Comparison of ENCODE assay signal across 14 cellular contexts in the genomic region with DNA sequence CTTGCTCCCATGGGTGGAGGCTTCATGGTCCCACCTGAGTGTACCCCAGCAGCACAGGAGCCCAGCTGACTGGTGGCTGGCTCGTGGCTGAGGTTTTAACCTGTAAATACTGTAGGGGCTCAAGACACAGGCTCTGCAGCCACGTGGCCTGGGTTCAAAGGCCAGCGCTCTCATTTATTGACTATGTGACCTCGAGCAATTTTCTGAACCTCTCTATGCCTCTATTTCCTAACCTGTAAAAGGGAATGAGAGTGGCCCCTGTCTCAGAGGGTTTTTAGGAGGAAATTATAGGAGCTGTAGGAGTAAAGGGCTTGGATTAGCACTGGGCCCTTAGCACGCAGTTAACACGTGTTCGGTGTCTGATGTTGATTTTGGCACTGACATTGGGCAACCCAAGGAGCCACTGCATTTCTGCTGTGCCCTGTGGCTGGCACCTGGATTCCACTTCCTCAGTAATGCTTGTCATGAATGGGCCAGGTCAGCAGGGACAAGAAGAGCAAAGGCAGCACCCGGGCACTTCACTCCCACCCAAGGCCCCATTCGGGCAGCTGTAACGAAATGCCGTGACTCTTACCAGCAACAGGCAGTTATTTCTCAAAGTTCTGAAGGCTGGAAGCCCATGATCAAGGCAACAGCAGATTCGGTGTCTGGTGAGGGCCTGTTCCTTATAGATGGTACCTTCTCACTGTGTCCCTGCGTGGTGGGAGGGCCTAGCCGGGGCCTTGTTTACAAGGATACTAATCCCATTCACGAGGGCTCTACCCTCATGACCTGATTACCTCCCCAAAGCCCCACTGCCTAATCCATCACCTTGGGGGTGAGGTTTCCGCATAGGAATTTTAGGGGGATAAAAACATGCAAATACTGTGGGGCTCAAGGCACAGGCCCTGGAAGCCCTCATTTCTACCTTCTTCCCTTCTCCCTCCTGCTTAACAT. TPM values are rescaled to one million over a fixed set of nuclear protein-coding genes. Genes with fewer than 3 reads are reported as not detected.
DNase-seq lines count a peak whose midpoint lies in the region; ATAC-seq and TF ChIP-seq lines count a peak whose summit lies in the region.
"Had no signal": no experiment of that assay in that cellular context is flagged by ENCODE, and none has a peak within 500 bp of the region (broad histone marks: within the 10 kb centered on the region; RNA-seq: fewer than 3 reads in every experiment).

No MANE protein-coding gene starts in this region.

- H3K9me3 ChIP-seq in HEK293 (ENCODE audit: control insufficient read depth, insufficient read depth, low read depth, low read length) (no peaks in the 10 kb centered on the region), adipocyte (ENCODE audit: control insufficient read depth, low read length) (no peaks in the 10 kb centered on the region)

- H3K4me3 ChIP-seq in HEK293 (ENCODE audit: low read depth, low read length) = no peak overlapping the region
- no peak overlapping the region for H3K4me3 ChIP-seq in adipocyte (ENCODE audit: low read length)
- H3K4me3 ChIP-seq: smooth muscle cell had no signal

- no peak for DNase-seq in adipocyte (ENCODE audit: low read depth)
- peak; percentile 55 for DNase-seq in kidney tubule cell (ENCODE audit: low spot score)
- DNase-seq in sciatic nerve (ENCODE audit: low spot score) = no peak
- no peak for DNase-seq in activated CD4-positive, alpha-beta memory T cell treated with anti-CD3 and anti-CD28 coated beads, Interleukin-2, amount 10 ng/mL, durations not matched to agents 7 days and 5 days
- no peak for DNase-seq in activated T-helper 1 cell treated with anti-CD3 and anti-CD28 coated beads, Interleukin-12 subunit alpha, Interleukin-12 subunit beta, Interleukin-2, Interleukin-4 antibody, amounts not matched to agents 30 ng/mL and 10 ng/mL and 1 ng/mL, durations not matched to agents 14 hours and 24 hours and 36 hours (ENCODE audit: low spot score)
- DNase-seq: activated CD4-positive, CD25-positive, alpha-beta regulatory T cell treated with anti-CD3 and anti-CD28 coated beads, Interleukin-2, amount 50 U/mL, for 72 hours; activated naive CD4-positive, alpha-beta T cell treated with anti-CD3 and anti-CD28 coated beads, Interleukin-2, amount 50 U/mL, for 16 hours; islet precursor cell; NCI-H187 treated with DMSO at 0.1 percent for 48 hours had no signal

- H3K27ac ChIP-seq in HEK293 (ENCODE audit: extremely low read depth, low read depth, low read length) = no peak overlapping the region; the same call in 1 of the 2 replicates

- H3K4me1 ChIP-seq in HEK293 (ENCODE audit: control insufficient read depth, insufficient read depth, low read length) (no peaks in the 10 kb centered on the region; the same call in 1 of the 2 replicates), adipocyte (ENCODE audit: control insufficient read depth, insufficient read depth, low read length) (peaks cover 95% of the 10 kb centered on the region)

- no peak overlapping the region for H3K4me3 Mint-ChIP-seq in activated T-helper 17 cell treated with anti-CD3 and anti-CD28 coated beads, Interleukin-2, amount 50 U/mL, for 72 hours
- H3K4me3 Mint-ChIP-seq in activated CD4-positive, alpha-beta memory T cell treated with anti-CD3 and anti-CD28 coated beads, Interleukin-2, amount 10 ng/mL, durations not matched to agents 7 days and 5 days = no peak overlapping the region
- H3K4me3 Mint-ChIP-seq in activated T-helper 1 cell treated with anti-CD3 and anti-CD28 coated beads, Interleukin-12 subunit alpha, Interleukin-12 subunit beta, Interleukin-2, Interleukin-4 antibody, amounts not matched to agents 30 ng/mL and 10 ng/mL and 1 ng/mL, durations not matched to agents 14 hours and 24 hours and 36 hours = no peak overlapping the region

- H3K27me3 Mint-ChIP-seq in activated T-helper 17 cell treated with anti-CD3 and anti-CD28 coated beads, Interleukin-2, amount 50 U/mL, for 72 hours = peaks cover 11% of the 10 kb centered on the region
- H3K27me3 Mint-ChIP-seq in activated CD4-positive, alpha-beta memory T cell treated with anti-CD3 and anti-CD28 coated beads, Interleukin-2, amount 10 ng/mL, durations not matched to agents 7 days and 5 days = peaks cover 1% of the 10 kb centered on the region
- no peaks in the 10 kb centered on the region for H3K27me3 Mint-ChIP-seq in activated T-helper 1 cell treated with anti-CD3 and anti-CD28 coated beads, Interleukin-12 subunit alpha, Interleukin-12 subunit beta, Interleukin-2, Interleukin-4 antibody, amounts not matched to agents 30 ng/mL and 10 ng/mL and 1 ng/mL, durations not matched to agents 14 hours and 24 hours and 36 hours (ENCODE audit: insufficient read depth)

- intact Hi-C loops in sciatic nerve (cut with DNase I) = no loop called here
- intact Hi-C loops in activated T-helper 1 cell treated with anti-CD3 and anti-CD28 coated beads, Interleukin-12 subunit alpha, Interleukin-12 subunit beta, Interleukin-2, Interleukin-4 antibody, amounts not matched to agents 30 ng/mL and 10 ng/mL and 1 ng/mL, durations not matched to agents 14 hours and 24 hours and 36 hours (cut with micrococcal nuclease) = no loop called here

- no peaks in the 10 kb centered on the region for H3K9me3 Mint-ChIP-seq in activated T-helper 17 cell treated with anti-CD3 and anti-CD28 coated beads, Interleukin-2, amount 50 U/mL, for 72 hours
- H3K9me3 Mint-ChIP-seq in activated CD4-positive, alpha-beta memory T cell treated with anti-CD3 and anti-CD28 coated beads, Interleukin-2, amount 10 ng/mL, durations not matched to agents 7 days and 5 days = no peaks in the 10 kb centered on the region
- no peaks in the 10 kb centered on the region for H3K9me3 Mint-ChIP-seq in activated T-helper 1 cell treated with anti-CD3 and anti-CD28 coated beads, Interleukin-12 subunit alpha, Interleukin-12 subunit beta, Interleukin-2, Interleukin-4 antibody, amounts not matched to agents 30 ng/mL and 10 ng/mL and 1 ng/mL, durations not matched to agents 14 hours and 24 hours and 36 hours

- no peak overlapping the region for H3K27ac Mint-ChIP-seq in activated T-helper 17 cell treated with anti-CD3 and anti-CD28 coated beads, Interleukin-2, amount 50 U/mL, for 72 hours
- no peak overlapping the region for H3K27ac Mint-ChIP-seq in activated CD4-positive, alpha-beta memory T cell treated with anti-CD3 and anti-CD28 coated beads, Interleukin-2, amount 10 ng/mL, durations not matched to agents 7 days and 5 days
- no peak overlapping the region for H3K27ac Mint-ChIP-seq in activated T-helper 1 cell treated with anti-CD3 and anti-CD28 coated beads, Interleukin-12 subunit alpha, Interleukin-12 subunit beta, Interleukin-2, Interleukin-4 antibody, amounts not matched to agents 30 ng/mL and 10 ng/mL and 1 ng/mL, durations not matched to agents 14 hours and 24 hours and 36 hours

- no peaks in the 10 kb centered on the region for H3K36me3 Mint-ChIP-seq in activated T-helper 17 cell treated with anti-CD3 and anti-CD28 coated beads, Interleukin-2, amount 50 U/mL, for 72 hours (ENCODE audit: low read depth)
- H3K36me3 Mint-ChIP-seq in activated CD4-positive, alpha-beta memory T cell treated with anti-CD3 and anti-CD28 coated beads, Interleukin-2, amount 10 ng/mL, durations not matched to agents 7 days and 5 days (ENCODE audit: low read depth) = no peaks in the 10 kb centered on the region
- H3K36me3 Mint-ChIP-seq in activated T-helper 1 cell treated with anti-CD3 and anti-CD28 coated beads, Interleukin-12 subunit alpha, Interleukin-12 subunit beta, Interleukin-2, Interleukin-4 antibody, amounts not matched to agents 30 ng/mL and 10 ng/mL and 1 ng/mL, durations not matched to agents 14 hours and 24 hours and 36 hours (ENCODE audit: low read depth) = no peaks in the 10 kb centered on the region

- CTCF ChIA-PET in HEK293 (lab: Yijun Ruan, JAX) = interaction anchor here (1.8 kb wide), 1 partner anchor 62 kb away, joined by 6 read pairs; no protein-coding TSS in a partner anchor
- CTCF ChIA-PET in activated CD4-positive, alpha-beta memory T cell treated with anti-CD3 and anti-CD28 coated beads, Interleukin-2, amount 10 ng/mL, durations not matched to agents 7 days and 5 days (lab: Charles Lee) = no interaction called here

- POLR2A ChIA-PET in HEK293 (lab: Yijun Ruan, JAX) = no interaction called here
- POLR2A ChIA-PET in activated CD4-positive, alpha-beta memory T cell treated with anti-CD3 and anti-CD28 coated beads, Interleukin-2, amount 10 ng/mL, durations not matched to agents 7 days and 5 days (lab: Charles Lee) = no interaction called here

- H3K4me1 Mint-ChIP-seq in activated T-helper 17 cell treated with anti-CD3 and anti-CD28 coated beads, Interleukin-2, amount 50 U/mL, for 72 hours = no peaks in the 10 kb centered on the region
- H3K4me1 Mint-ChIP-seq in activated CD4-positive, alpha-beta memory T cell treated with anti-CD3 and anti-CD28 coated beads, Interleukin-2, amount 10 ng/mL, durations not matched to agents 7 days and 5 days = no peaks in the 10 kb centered on the region
- no peaks in the 10 kb centered on the region for H3K4me1 Mint-ChIP-seq in activated T-helper 1 cell treated with anti-CD3 and anti-CD28 coated beads, Interleukin-12 subunit alpha, Interleukin-12 subunit beta, Interleukin-2, Interleukin-4 antibody, amounts not matched to agents 30 ng/mL and 10 ng/mL and 1 ng/mL, durations not matched to agents 14 hours and 24 hours and 36 hours (ENCODE audit: low read depth)

- peak overlapping the region; percentile 16 for H3K9ac ChIP-seq in adipocyte (ENCODE audit: low read length)

- H3K36me3 ChIP-seq in HEK293 (ENCODE audit: control insufficient read depth in 2 of 2, insufficient read depth in 1 of 2, low read length in 2 of 2) (no peaks in the 10 kb centered on the region), adipocyte (ENCODE audit: control insufficient read depth, insufficient read depth, low read length, severe bottlenecking) (no peaks in the 10 kb centered on the region)

- ATAC-seq in sciatic nerve (peak; percentile 16), GM19324 (IDR thresholded peaks at IDR 0.05; ENCODE audit: low FRiP score, unreplicated experiment) (no peak)
- no peak for ATAC-seq in activated T-helper 17 cell treated with anti-CD3 and anti-CD28 coated beads, Interleukin-2, amount 50 U/mL, for 72 hours (replicated peaks)
- ATAC-seq: HCT116 had no signal

- no peaks in the 10 kb centered on the region for H3K27me3 ChIP-seq in adipocyte (replicated peaks; ENCODE audit: control insufficient read depth, insufficient read depth, low read length)

- no peak for TF ChIP-seq CTCF in HEK293 (tag by site-specific recombination; IDR thresholded peaks at IDR 0.05)

TF ChIP-seq in HEK293, 187 proteins besides CTCF, POLR2A, EP300 and RAD21 (continues in another document):
- TF ChIP-seq ZBTB20 (tag by site-specific recombination; IDR thresholded peaks at IDR 0.05) (peak; percentile 16; the same call in 1 of the 2 replicates), ZFP69B (tag by site-specific recombination; IDR thresholded peaks at IDR 0.05) (peak; percentile 25; the same call in 1 of the 2 replicates)

RNA-seq across cellular contexts. Expression of a gene that starts 25.2 kb away (rescaled TPM):
- total RNA-seq in sciatic nerve = 34.3 TPM
- total RNA-seq in activated T-helper 17 cell treated with anti-CD3 and anti-CD28 coated beads, Interleukin-2, amount 50 U/mL, for 72 hours = not detected
- not detected for total RNA-seq in activated CD4-positive, alpha-beta memory T cell treated with anti-CD3 and anti-CD28 coated beads, Interleukin-2, amount 10 ng/mL, durations not matched to agents 7 days and 5 days
- not detected in 2 replicates for total RNA-seq in activated T-helper 1 cell treated with anti-CD3 and anti-CD28 coated beads, Interleukin-12 subunit alpha, Interleukin-12 subunit beta, Interleukin-2, Interleukin-4 antibody, amounts not matched to agents 30 ng/mL and 10 ng/mL and 1 ng/mL, durations not matched to agents 14 hours and 24 hours and 36 hours

Comparison
In these comparisons a context has a peak if more than half of its experiments do, and no peak if none do; other contexts are left out.
1. RNA of a gene that starts 25.2 kb away (total RNA-seq): 34.3 TPM in sciatic nerve (single experiment); not detected in activated T-helper 17 cell treated with anti-CD3 and anti-CD28 coated beads, Interleukin-2, amount 50 U/mL, for 72 hours, not detected in activated CD4-positive, alpha-beta memory T cell treated with anti-CD3 and anti-CD28 coated beads, Interleukin-2, amount 10 ng/mL, durations not matched to agents 7 days and 5 days and not detected in activated T-helper 1 cell treated with anti-CD3 and anti-CD28 coated beads, Interleukin-12 subunit alpha, Interleukin-12 subunit beta, Interleukin-2, Interleukin-4 antibody, amounts not matched to agents 30 ng/mL and 10 ng/mL and 1 ng/mL, durations not matched to agents 14 hours and 24 hours and 36 hours; every median in the first group is over 10 times any median in the second.